In the genomic region with DNA sequence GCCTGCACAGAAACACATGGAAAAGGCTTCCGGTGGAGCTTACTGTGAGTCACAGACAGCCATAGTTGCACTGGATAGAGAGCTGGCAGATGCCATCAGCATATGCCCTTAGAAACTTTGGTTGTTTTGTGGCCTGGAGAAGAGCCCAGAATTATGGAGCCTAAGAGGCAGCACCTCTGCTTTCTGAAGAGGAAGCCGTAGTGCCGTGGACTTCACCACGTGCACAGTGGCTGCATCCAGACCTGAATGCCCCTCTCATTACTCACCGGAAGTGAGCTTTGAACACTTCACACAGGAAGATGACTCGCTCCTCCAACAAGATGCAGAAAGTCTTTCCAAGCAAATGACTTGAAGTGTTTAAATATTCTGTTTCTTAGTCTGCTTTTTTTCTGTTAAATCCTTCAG, we compare ENCODE assay signal across 8 cellular contexts. TPM values are rescaled to one million over a fixed set of nuclear protein-coding genes. Genes with fewer than 3 reads are reported as not detected.
DNase-seq lines count a peak whose midpoint lies in the region; ATAC-seq and TF ChIP-seq lines count a peak whose summit lies in the region.

No MANE protein-coding gene starts in this region.

- H3K36me3 ChIP-seq in muscle layer of colon (ENCODE audit: insufficient read depth, low read length), result no peaks in the 10 kb centered on the region

- no peak overlapping the region for H3K9ac ChIP-seq in muscle layer of colon (ENCODE audit: low read length)

- POLR2A ChIA-PET in AG04449 (lab: Yijun Ruan, JAX), result interaction anchor here (0.6 to 2.1 kb wide), 6 partner anchors 8 to 998 kb away, joined by 3 to 17 read pairs (median 4); partner anchors contain the start of gene JUN

- H3K9me3 ChIP-seq in muscle layer of colon (ENCODE audit: low read length), result no peaks in the 10 kb centered on the region

- H3K9me3 Mint-ChIP-seq in stimulated activated naive B cell treated with anti-CD40 and anti-IgM and Interleukin-4, amounts not matched to agents 10 μg/mL and 1 μg/mL and 100 μg/mL, for 72 hours, result no peaks in the 10 kb centered on the region

- peaks cover 23% of the 10 kb centered on the region for H3K4me1 ChIP-seq in muscle layer of colon (ENCODE audit: insufficient read depth, low read length)

- CTCF ChIA-PET in AG04449 (lab: Yijun Ruan, JAX), result interaction anchor here (0.9 to 8.7 kb wide), 9 partner anchors 8 to 1004 kb away, joined by 3 to 58 read pairs (median 3); no protein-coding TSS in a partner anchor

- H3K4me3 ChIP-seq in AG04449 (ENCODE audit: low read depth, low read length) (no peak overlapping the region), muscle layer of colon (ENCODE audit: low read depth in 1 of 2, low read length in 2 of 2) (peak overlapping the region in 1 of 2 donors; percentile 4)

- peak; percentile 62 for ATAC-seq in GM19035 (IDR thresholded peaks at IDR 0.05; ENCODE audit: unreplicated experiment)
- ATAC-seq in stimulated activated naive B cell treated with anti-CD40 and anti-IgM and Interleukin-4, amounts not matched to agents 10 μg/mL and 1 μg/mL and 100 μg/mL, for 72 hours (replicated peaks), result peak; percentile 73 to 87

- H3K36me3 Mint-ChIP-seq in stimulated activated naive B cell treated with anti-CD40 and anti-IgM and Interleukin-4, amounts not matched to agents 10 μg/mL and 1 μg/mL and 100 μg/mL, for 72 hours, result no peaks in the 10 kb centered on the region

- H3K27me3 ChIP-seq in muscle layer of colon (ENCODE audit: control insufficient read depth in 1 of 2, insufficient read depth in 2 of 2, low read length in 2 of 2), result no peaks in the 10 kb centered on the region

- peaks cover 11 to 13% of the 10 kb centered on the region in 2 donors for H3K4me1 Mint-ChIP-seq in stimulated activated naive B cell treated with anti-CD40 and anti-IgM and Interleukin-4, amounts not matched to agents 10 μg/mL and 1 μg/mL and 100 μg/mL, for 72 hours

- peak overlapping the region; percentile 5 for H3K27ac Mint-ChIP-seq in stimulated activated naive B cell treated with anti-CD40 and anti-IgM and Interleukin-4, amounts not matched to agents 10 μg/mL and 1 μg/mL and 100 μg/mL, for 72 hours

- DNase-seq in AG04449 (ENCODE audit: low read depth, low spot score) (peak; percentile 98), Kasumi-1 (lab: John Stamatoyannopoulos, UW) (peak; percentile 96 to 98), dermis microvascular lymphatic vessel endothelial cell (ENCODE audit: low read depth in 2 of 2) (peak; percentile 87 to 99), NCI-H748 (lab: John Stamatoyannopoulos, UW; ENCODE audit: unreplicated experiment) (no peak)
- peak; percentile 41 to 51 for DNase-seq in activated CD4-positive, alpha-beta T cell treated with anti-CD3 and anti-CD28 coated beads for 24 hours (ENCODE audit: low read depth in 2 of 2)
- peak; percentile 15 for DNase-seq in stimulated activated naive B cell treated with anti-CD40 and anti-IgM and Interleukin-4, amounts not matched to agents 10 μg/mL and 1 μg/mL and 100 μg/mL, for 72 hours

- peak overlapping the region; percentile 21 for H3K27ac ChIP-seq in muscle layer of colon (ENCODE audit: low read depth, low read length)

- H3K27me3 Mint-ChIP-seq in stimulated activated naive B cell treated with anti-CD40 and anti-IgM and Interleukin-4, amounts not matched to agents 10 μg/mL and 1 μg/mL and 100 μg/mL, for 72 hours, result no peaks in the 10 kb centered on the region

- no peak for TF ChIP-seq CTCF in AG04449 (IDR thresholded peaks at IDR 0.05; ENCODE audit: insufficient read depth, low read length, missing control alignments)

- H3K4me3 Mint-ChIP-seq in stimulated activated naive B cell treated with anti-CD40 and anti-IgM and Interleukin-4, amounts not matched to agents 10 μg/mL and 1 μg/mL and 100 μg/mL, for 72 hours, result no peak overlapping the region

RNA-seq across cellular contexts. Expression of gene JUN, which starts 28.4 kb away (rescaled TPM):
- total RNA-seq in dermis microvascular lymphatic vessel endothelial cell, result 43.4 and 72.7 TPM in 2 replicates

RNA-seq across cellular contexts. Expression of gene MYSM1, which starts 55.6 kb away (rescaled TPM):
- 13.1 and 14.8 TPM in 2 replicates for total RNA-seq in dermis microvascular lymphatic vessel endothelial cell
